In genomic region chrX:27186671-27187070, GRCh38 we compare ENCODE assay signal across 9 cellular contexts.
DNase-seq lines count a peak whose midpoint lies in the region; ATAC-seq and TF ChIP-seq lines count a peak whose summit lies in the region.
"Had no signal": no experiment of that assay in that cellular context is flagged by ENCODE, and none has a peak within 500 bp of the region (broad histone marks: within the 10 kb centered on the region; RNA-seq: fewer than 3 reads in every experiment).

No MANE protein-coding gene starts in this region.

- CTCF ChIA-PET in OCI-LY7 (lab: Charles Lee; ENCODE audit: unreplicated experiment), result no interaction called here

- H3K4me1 ChIP-seq in OCI-LY7 (ENCODE audit: insufficient read depth, low read length, poor library complexity, severe bottlenecking), result no peaks in the 10 kb centered on the region

- H2AFZ ChIP-seq in OCI-LY7 (ENCODE audit: low read length), result peak overlapping the region; percentile 64

- H3K4me2 ChIP-seq in OCI-LY7 (ENCODE audit: low read length), result no peak overlapping the region

- H3K9me3 Mint-ChIP-seq in naive thymus-derived CD8-positive, alpha-beta T cell, result no peaks in the 10 kb centered on the region
- H3K9me3 Mint-ChIP-seq: memory B cell had no signal

- H3K9me3 ChIP-seq in OCI-LY7 (ENCODE audit: low read length), result no peaks in the 10 kb centered on the region

- H3K27me3 Mint-ChIP-seq in naive thymus-derived CD8-positive, alpha-beta T cell, result no peaks in the 10 kb centered on the region
- H3K27me3 Mint-ChIP-seq: memory B cell had no signal

- H3K79me2 ChIP-seq in OCI-LY7 (ENCODE audit: insufficient read depth, low read depth, low read length), result no peaks in the 10 kb centered on the region

- no peaks in the 10 kb centered on the region for H3K36me3 ChIP-seq in OCI-LY7 (ENCODE audit: insufficient read depth, low read length)

- peak overlapping the region in 1 of 10 donors; percentile 8 for H3K27ac Mint-ChIP-seq in naive thymus-derived CD8-positive, alpha-beta T cell
- H3K27ac Mint-ChIP-seq: memory B cell had no signal

- TF ChIP-seq CTCF in OCI-LY7 (conservative IDR thresholded peaks at IDR 0.05; ENCODE audit: low read length), result peak; percentile 79

- no peaks in the 10 kb centered on the region for H4K20me1 ChIP-seq in OCI-LY7 (ENCODE audit: insufficient read depth, low read length)

- intact Hi-C loops in OCI-LY7 (cut with micrococcal nuclease; ENCODE audit: unreplicated experiment), result loop anchor here (2.0 to 5.0 kb wide), 2 partner anchors 404 to 534 kb away; no protein-coding TSS in a partner anchor

- no peaks in the 10 kb centered on the region for H3K9me2 ChIP-seq in OCI-LY7 (ENCODE audit: insufficient read depth, low read length)

- no peaks in the 10 kb centered on the region for H3K36me3 Mint-ChIP-seq in naive thymus-derived CD8-positive, alpha-beta T cell
- H3K36me3 Mint-ChIP-seq: memory B cell had no signal

- BruUV-seq in OCI-LY7 (replicated peaks; lab: Mats Ljungman, UMichigan), result no TSS peak

- H3K27ac ChIP-seq in OCI-LY7 (ENCODE audit: low read depth, low read length, poor library complexity, severe bottlenecking), result no peak overlapping the region

- peaks cover 0 to 2% (median 0%) of the 10 kb centered on the region in 4 donors for H3K4me1 Mint-ChIP-seq in naive thymus-derived CD8-positive, alpha-beta T cell
- H3K4me1 Mint-ChIP-seq: memory B cell had no signal

- POLR2A ChIA-PET in OCI-LY7 (lab: Charles Lee), result interaction anchor here (0.7 kb wide), 2 partner anchors 54 to 97 kb away, joined by 3 to 4 read pairs; no protein-coding TSS in a partner anchor
- POLR2A ChIA-PET in naive thymus-derived CD8-positive, alpha-beta T cell (lab: Charles Lee), result no interaction called here

- DNase-seq in A172 (ENCODE audit: low spot score), result peak; percentile 45
- DNase-seq in DMS53 (lab: John Stamatoyannopoulos, UW), result peak; percentile 73
- DNase-seq in OCI-LY7 (ENCODE audit: low spot score), result peak; percentile 30
- peak; percentile 0 for DNase-seq in cerebellum (ENCODE audit: low spot score)
- peak in 6 of 10 donors; percentile 2 to 45 (median 20) for DNase-seq in naive thymus-derived CD8-positive, alpha-beta T cell

- H3K4me3 ChIP-seq in OCI-LY7 (ENCODE audit: low read depth, low read length, poor library complexity, severe bottlenecking), result no peak overlapping the region

- ATAC-seq in HG03378 (IDR thresholded peaks at IDR 0.05; ENCODE audit: unreplicated experiment), result peak; percentile 47
- no peak for ATAC-seq in naive thymus-derived CD8-positive, alpha-beta T cell
- no peak for ATAC-seq in GM21528 (IDR thresholded peaks at IDR 0.05; ENCODE audit: low FRiP score, unreplicated experiment)
- ATAC-seq in HG03521 (IDR thresholded peaks at IDR 0.05; ENCODE audit: unreplicated experiment), result no peak

- no peak overlapping the region for H3K4me3 Mint-ChIP-seq in naive thymus-derived CD8-positive, alpha-beta T cell
- H3K4me3 Mint-ChIP-seq: memory B cell had no signal

Comparison
In these comparisons a context has a peak if more than half of its experiments do, and no peak if none do; other contexts are left out.
1. DNase-seq: peak in every context shown above with its lines; median percentile 73 in DMS53; 45 in A172; 30 in OCI-LY7; 20 in naive thymus-derived CD8-positive, alpha-beta T cell; 0 in cerebellum.